ENCODE assay signal across 24 cellular contexts in the genomic region with DNA sequence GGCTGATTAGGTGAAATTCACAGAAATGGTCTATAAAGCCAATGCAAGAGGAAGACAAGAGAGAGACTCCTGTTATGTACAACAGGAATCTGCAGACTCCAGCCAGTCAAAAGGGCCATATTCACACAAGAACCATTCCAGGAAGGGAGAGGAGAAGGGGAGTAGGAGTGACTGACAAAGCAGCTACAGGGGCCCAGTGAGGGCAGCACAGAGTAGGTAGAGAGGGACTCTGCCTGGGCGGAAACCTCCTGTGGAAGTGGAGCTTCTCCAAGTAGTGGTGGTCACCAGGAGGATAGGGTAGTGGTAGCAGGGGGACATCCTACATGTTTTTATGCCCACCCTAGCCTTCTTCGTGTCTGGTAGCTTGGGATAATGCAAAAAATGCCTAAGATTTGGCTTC.
"Had no signal": no experiment of that assay in that cellular context is flagged by ENCODE, and none has a peak within 500 bp of the region (broad histone marks: within the 10 kb centered on the region; RNA-seq: fewer than 3 reads in every experiment).

No MANE protein-coding gene starts in this region.

- H3K27ac ChIP-seq: left ventricle myocardium inferior, ovary, right atrium auricular region, right lobe of liver, tibial nerve, uterus had no signal

- H3K27me3 ChIP-seq: ovary, right atrium auricular region, right lobe of liver, tibial nerve, uterus had no signal

- H3K4me3 ChIP-seq: left ventricle myocardium inferior, lung, ovary, right atrium auricular region, right lobe of liver, smooth muscle cell, tibial nerve, uterus had no signal

- H3K9me3 ChIP-seq: left ventricle myocardium inferior, ovary, right atrium auricular region, right lobe of liver, tibial nerve, uterus had no signal

- H3K27ac Mint-ChIP-seq: memory B cell; naive B cell; natural killer cell; nephron progenitor cell; progenitor cell of endocrine pancreas; stimulated activated memory B cell treated with anti-CD40 and anti-IgM and Interleukin-4, amounts not matched to agents 10 μg/mL and 1 μg/mL and 100 μg/mL, for 72 hours; stimulated activated naive CD8-positive, alpha-beta T cell treated with anti-CD3 and anti-CD28 coated beads, Interleukin-15, amount 100 ng/mL, for 72 hours; type B pancreatic cell had no signal

- H3K9me3 Mint-ChIP-seq: memory B cell; nephron progenitor cell; stimulated activated memory B cell treated with anti-CD40 and anti-IgM and Interleukin-4, amounts not matched to agents 10 μg/mL and 1 μg/mL and 100 μg/mL, for 72 hours had no signal

- H3K4me3 Mint-ChIP-seq: memory B cell; naive B cell; natural killer cell; nephron progenitor cell; stimulated activated memory B cell treated with anti-CD40 and anti-IgM and Interleukin-4, amounts not matched to agents 10 μg/mL and 1 μg/mL and 100 μg/mL, for 72 hours; stimulated activated naive CD8-positive, alpha-beta T cell treated with anti-CD3 and anti-CD28 coated beads, Interleukin-15, amount 100 ng/mL, for 72 hours; type B pancreatic cell had no signal

- H3K4me1 ChIP-seq: right atrium auricular region, right lobe of liver, uterus had no signal

- H3K4me2 ChIP-seq: smooth muscle cell had no signal

- H3K36me3 Mint-ChIP-seq: memory B cell; naive B cell; natural killer cell; stimulated activated memory B cell treated with anti-CD40 and anti-IgM and Interleukin-4, amounts not matched to agents 10 μg/mL and 1 μg/mL and 100 μg/mL, for 72 hours; type B pancreatic cell had no signal

- H3K4me1 Mint-ChIP-seq: memory B cell; natural killer cell; stimulated activated naive CD8-positive, alpha-beta T cell treated with anti-CD3 and anti-CD28 coated beads, Interleukin-15, amount 100 ng/mL, for 72 hours had no signal

- H3K36me3 ChIP-seq: left ventricle myocardium inferior, ovary, right atrium auricular region, right lobe of liver, tibial nerve, uterus had no signal

- DNase-seq: hypothalamus; islet precursor cell; left ventricle myocardium inferior; naive B cell; natural killer cell; nephron progenitor cell; ovary; right lobe of liver; stimulated activated CD4-positive, alpha-beta T cell treated with anti-CD3 and anti-CD28 coated beads, Interleukin-1b, Interleukin-23, amount 100 ng/mL, for 48 hours; stimulated activated CD4-positive, alpha-beta T cell treated with anti-CD3 and anti-CD28 coated beads, Interleukin-2, amount 100 ng/mL, for 48 hours; stimulated activated CD4-positive, alpha-beta T cell treated with anti-CD3 and anti-CD28 coated beads, Interleukin-4, amount 100 ng/mL, for 4 hours; stimulated activated CD8-positive, alpha-beta memory T cell treated with anti-CD3 and anti-CD28 coated beads, Interleukin-4, amount 100 ng/mL, for 48 hours; stimulated activated naive CD4-positive, alpha-beta T cell treated with Interleukin-2 at 50 U/mL for 16 hours; stimulated activated naive CD8-positive, alpha-beta T cell treated with anti-CD3 and anti-CD28 coated beads, Interleukin-15, amount 100 ng/mL, for 72 hours; substantia nigra; uterus had no signal

- H3K27me3 Mint-ChIP-seq: stimulated activated naive CD8-positive, alpha-beta T cell treated with anti-CD3 and anti-CD28 coated beads, Interleukin-15, amount 100 ng/mL, for 72 hours had no signal

- ATAC-seq: natural killer cell; right lobe of liver; stimulated activated memory B cell treated with anti-CD40 and anti-IgM and Interleukin-4, amounts not matched to agents 10 μg/mL and 1 μg/mL and 100 μg/mL, for 72 hours; stimulated activated naive CD8-positive, alpha-beta T cell treated with anti-CD3 and anti-CD28 coated beads, Interleukin-15, amount 100 ng/mL, for 72 hours had no signal
